In the genomic region with DNA sequence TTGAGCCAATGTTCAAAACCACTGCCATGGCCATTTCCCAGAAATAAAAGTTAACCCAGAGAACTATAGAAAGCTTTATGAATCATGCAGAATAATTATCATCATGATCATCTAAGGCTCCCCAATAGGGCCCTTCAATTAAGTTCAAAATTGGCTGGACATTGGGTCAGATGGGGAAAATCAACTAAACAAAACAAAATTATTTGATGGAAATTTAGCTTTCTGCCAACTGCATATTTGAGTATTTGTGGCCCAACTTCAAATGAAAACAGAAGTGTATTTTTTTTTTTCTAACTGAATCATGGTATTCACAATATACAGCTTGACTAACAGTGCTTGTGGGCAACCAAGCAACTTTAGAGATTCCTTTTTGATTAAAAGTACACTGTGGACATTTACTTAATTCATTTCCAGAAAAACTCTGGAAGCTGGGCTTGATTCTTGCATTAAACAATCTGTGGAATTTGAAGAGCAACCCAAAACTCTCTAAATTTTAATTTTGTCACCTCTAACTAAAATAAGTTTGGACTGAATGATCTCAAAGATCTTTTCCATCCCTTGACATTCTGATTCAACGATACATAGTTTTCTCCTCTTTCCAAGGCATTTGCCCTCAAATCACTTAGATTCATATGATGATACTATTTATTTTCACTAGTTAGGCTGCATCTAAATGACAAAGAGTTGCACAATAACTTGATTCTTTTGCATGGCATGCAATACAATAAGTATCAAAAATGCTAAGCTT, we compare ENCODE assay signal across 1 cellular context.
A peak's percentile ranks its signal among the peaks of the same experiment; 100 is the strongest.
TF ChIP-seq lines count a peak whose summit lies in the region.

No MANE protein-coding gene starts in this region.

TF ChIP-seq in HepG2, 621 proteins besides CTCF, POLR2A, EP300 and RAD21 (continued from another document):
- TF ChIP-seq, protein P1, sequence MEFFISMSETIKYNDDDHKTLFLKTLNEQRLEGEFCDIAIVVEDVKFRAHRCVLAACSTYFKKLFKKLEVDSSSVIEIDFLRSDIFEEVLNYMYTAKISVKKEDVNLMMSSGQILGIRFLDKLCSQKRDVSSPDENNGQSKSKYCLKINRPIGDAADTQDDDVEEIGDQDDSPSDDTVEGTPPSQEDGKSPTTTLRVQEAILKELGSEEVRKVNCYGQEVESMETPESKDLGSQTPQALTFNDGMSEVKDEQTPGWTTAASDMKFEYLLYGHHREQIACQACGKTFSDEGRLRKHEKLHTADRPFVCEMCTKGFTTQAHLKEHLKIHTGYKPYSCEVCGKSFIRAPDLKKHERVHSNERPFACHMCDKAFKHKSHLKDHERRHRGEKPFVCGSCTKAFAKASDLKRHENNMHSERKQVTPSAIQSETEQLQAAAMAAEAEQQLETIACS (CRISPR knock-in tag; IDR thresholded peaks at IDR 0.05): no peak
- TF ChIP-seq CEBPB (IDR thresholded peaks at IDR 0.05; ENCODE audit: borderline replicate concordance, low read depth, low read length): peak; percentile 46; the same call in 1 of the 2 replicates
